1 cellular context compared by ENCODE assay signal in the genomic region with DNA sequence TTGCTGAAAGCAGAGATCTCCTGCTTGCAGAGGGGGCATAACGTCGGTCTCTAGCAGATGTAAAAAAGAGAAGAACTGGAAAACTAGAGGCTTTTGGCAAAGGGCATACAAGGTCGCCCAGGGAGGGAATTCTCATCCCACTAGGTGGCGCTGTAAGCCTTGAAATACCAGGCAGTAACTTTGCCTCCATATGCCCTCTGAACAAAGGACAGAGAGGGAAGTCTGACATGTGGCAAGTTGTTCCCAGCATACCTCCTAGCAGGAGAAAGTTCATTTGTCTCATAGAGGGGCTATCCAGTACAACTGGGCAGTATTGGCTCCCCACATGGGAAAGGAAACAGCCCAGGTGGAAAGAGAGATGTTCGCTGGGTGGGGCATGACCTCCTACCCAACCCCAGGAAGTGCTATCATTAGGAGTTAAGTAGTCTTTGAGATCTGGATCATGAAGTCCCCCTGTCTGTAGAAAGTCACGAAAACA.
TF ChIP-seq lines count a peak whose summit lies in the region.

No MANE protein-coding gene starts in this region.

TF ChIP-seq in SK-N-SH treated with all-trans-retinoic acid at 6 μM for 48 hours, 23 proteins besides CTCF, POLR2A, EP300 and RAD21 (continued from another document):
- TF ChIP-seq, protein P1, sequence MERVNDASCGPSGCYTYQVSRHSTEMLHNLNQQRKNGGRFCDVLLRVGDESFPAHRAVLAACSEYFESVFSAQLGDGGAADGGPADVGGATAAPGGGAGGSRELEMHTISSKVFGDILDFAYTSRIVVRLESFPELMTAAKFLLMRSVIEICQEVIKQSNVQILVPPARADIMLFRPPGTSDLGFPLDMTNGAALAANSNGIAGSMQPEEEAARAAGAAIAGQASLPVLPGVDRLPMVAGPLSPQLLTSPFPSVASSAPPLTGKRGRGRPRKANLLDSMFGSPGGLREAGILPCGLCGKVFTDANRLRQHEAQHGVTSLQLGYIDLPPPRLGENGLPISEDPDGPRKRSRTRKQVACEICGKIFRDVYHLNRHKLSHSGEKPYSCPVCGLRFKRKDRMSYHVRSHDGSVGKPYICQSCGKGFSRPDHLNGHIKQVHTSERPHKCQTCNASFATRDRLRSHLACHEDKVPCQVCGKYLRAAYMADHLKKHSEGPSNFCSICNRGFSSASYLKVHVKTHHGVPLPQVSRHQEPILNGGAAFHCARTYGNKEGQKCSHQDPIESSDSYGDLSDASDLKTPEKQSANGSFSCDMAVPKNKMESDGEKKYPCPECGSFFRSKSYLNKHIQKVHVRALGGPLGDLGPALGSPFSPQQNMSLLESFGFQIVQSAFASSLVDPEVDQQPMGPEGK (CRISPR knock-in tag; IDR thresholded peaks at IDR 0.05; ENCODE audit: borderline replicate concordance): no peak
- TF ChIP-seq, protein P2, sequence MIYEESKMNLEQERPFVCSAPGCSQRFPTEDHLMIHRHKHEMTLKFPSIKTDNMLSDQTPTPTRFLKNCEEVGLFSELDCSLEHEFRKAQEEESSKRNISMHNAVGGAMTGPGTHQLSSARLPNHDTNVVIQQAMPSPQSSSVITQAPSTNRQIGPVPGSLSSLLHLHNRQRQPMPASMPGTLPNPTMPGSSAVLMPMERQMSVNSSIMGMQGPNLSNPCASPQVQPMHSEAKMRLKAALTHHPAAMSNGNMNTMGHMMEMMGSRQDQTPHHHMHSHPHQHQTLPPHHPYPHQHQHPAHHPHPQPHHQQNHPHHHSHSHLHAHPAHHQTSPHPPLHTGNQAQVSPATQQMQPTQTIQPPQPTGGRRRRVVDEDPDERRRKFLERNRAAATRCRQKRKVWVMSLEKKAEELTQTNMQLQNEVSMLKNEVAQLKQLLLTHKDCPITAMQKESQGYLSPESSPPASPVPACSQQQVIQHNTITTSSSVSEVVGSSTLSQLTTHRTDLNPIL (CRISPR knock-in tag; IDR thresholded peaks at IDR 0.05; ENCODE audit: low read depth): no peak
- no peak for TF ChIP-seq ESRRG (CRISPR knock-in tag; IDR thresholded peaks at IDR 0.05)
- no peak for TF ChIP-seq ZC3H10 (CRISPR knock-in tag; IDR thresholded peaks at IDR 0.05)
- TF ChIP-seq, protein P3, sequence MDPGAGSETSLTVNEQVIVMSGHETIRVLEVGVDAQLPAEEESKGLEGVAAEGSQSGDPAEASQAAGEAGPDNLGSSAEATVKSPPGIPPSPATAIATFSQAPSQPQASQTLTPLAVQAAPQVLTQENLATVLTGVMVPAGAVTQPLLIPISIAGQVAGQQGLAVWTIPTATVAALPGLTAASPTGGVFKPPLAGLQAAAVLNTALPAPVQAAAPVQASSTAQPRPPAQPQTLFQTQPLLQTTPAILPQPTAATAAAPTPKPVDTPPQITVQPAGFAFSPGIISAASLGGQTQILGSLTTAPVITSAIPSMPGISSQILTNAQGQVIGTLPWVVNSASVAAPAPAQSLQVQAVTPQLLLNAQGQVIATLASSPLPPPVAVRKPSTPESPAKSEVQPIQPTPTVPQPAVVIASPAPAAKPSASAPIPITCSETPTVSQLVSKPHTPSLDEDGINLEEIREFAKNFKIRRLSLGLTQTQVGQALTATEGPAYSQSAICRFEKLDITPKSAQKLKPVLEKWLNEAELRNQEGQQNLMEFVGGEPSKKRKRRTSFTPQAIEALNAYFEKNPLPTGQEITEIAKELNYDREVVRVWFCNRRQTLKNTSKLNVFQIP (CRISPR knock-in tag; IDR thresholded peaks at IDR 0.05; ENCODE audit: borderline replicate concordance, low read depth): no peak
- TF ChIP-seq, protein P4, sequence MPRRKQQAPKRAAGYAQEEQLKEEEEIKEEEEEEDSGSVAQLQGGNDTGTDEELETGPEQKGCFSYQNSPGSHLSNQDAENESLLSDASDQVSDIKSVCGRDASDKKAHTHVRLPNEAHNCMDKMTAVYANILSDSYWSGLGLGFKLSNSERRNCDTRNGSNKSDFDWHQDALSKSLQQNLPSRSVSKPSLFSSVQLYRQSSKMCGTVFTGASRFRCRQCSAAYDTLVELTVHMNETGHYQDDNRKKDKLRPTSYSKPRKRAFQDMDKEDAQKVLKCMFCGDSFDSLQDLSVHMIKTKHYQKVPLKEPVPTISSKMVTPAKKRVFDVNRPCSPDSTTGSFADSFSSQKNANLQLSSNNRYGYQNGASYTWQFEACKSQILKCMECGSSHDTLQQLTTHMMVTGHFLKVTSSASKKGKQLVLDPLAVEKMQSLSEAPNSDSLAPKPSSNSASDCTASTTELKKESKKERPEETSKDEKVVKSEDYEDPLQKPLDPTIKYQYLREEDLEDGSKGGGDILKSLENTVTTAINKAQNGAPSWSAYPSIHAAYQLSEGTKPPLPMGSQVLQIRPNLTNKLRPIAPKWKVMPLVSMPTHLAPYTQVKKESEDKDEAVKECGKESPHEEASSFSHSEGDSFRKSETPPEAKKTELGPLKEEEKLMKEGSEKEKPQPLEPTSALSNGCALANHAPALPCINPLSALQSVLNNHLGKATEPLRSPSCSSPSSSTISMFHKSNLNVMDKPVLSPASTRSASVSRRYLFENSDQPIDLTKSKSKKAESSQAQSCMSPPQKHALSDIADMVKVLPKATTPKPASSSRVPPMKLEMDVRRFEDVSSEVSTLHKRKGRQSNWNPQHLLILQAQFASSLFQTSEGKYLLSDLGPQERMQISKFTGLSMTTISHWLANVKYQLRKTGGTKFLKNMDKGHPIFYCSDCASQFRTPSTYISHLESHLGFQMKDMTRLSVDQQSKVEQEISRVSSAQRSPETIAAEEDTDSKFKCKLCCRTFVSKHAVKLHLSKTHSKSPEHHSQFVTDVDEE (CRISPR knock-in tag; IDR thresholded peaks at IDR 0.05): no peak
- TF ChIP-seq ZNF8 (CRISPR knock-in tag; IDR thresholded peaks at IDR 0.05): no peak
- TF ChIP-seq ZNF70 (CRISPR knock-in tag; IDR thresholded peaks at IDR 0.05): no peak
- no peak for TF ChIP-seq BACH2 (CRISPR knock-in tag; IDR thresholded peaks at IDR 0.05; ENCODE audit: borderline replicate concordance)
- TF ChIP-seq PPARA (CRISPR knock-in tag; IDR thresholded peaks at IDR 0.05; ENCODE audit: borderline replicate concordance): no peak
